In genomic region chr16:87677830-87678229, GRCh38 we compare ENCODE assay signal across 24 cellular contexts.
DNase-seq lines count a peak whose midpoint lies in the region; ATAC-seq, FAIRE-seq and TF ChIP-seq lines count a peak whose summit lies in the region.
"Had no signal": no experiment of that assay in that cellular context is flagged by ENCODE, and none has a peak within 500 bp of the region (broad histone marks: within the 10 kb centered on the region; RNA-seq: fewer than 3 reads in every experiment).

No MANE protein-coding gene starts in this region.

- no peaks in the 10 kb centered on the region for H3F3A ChIP-seq in neural progenitor cell (ENCODE audit: low read depth)

- H3K9ac ChIP-seq in K562 (ENCODE audit: insufficient read depth in 1 of 2, low read depth in 2 of 2, low read length in 2 of 2) (no peak overlapping the region), neural progenitor cell (no peak overlapping the region)
- H3K9ac ChIP-seq: BLaER1 treated with 17β-estradiol and CSF1 and Interleukin-3, amounts not matched to agents 10 nM and 100 nM had no signal

- H3K4me2 ChIP-seq in K562 (ENCODE audit: insufficient read depth, low read length) (no peak overlapping the region), neural progenitor cell (no peak overlapping the region)
- H3K4me2 ChIP-seq: A549; BLaER1 treated with 17β-estradiol and CSF1 and Interleukin-3, amounts not matched to agents 10 nM and 100 nM had no signal

- intact Hi-C loops in K562 (cut with micrococcal nuclease), result no loop called here

- DNase-seq in activated T-cell treated with anti-CD3 and anti-CD28 coated beads, Interleukin-2, amount 50 U/mL, for 24 hours, result no peak
- no peak for DNase-seq in activated T-cell treated with anti-CD3 and anti-CD28 coated beads, Interleukin-2, amount 50 U/mL, for 4 hours
- DNase-seq in K562 (ENCODE audit: extremely low read depth in 1 of 4, low spot score in 3 of 4), result no peak
- DNase-seq in neural progenitor cell (ENCODE audit: low spot score), result no peak
- no peak for DNase-seq in HPDE6-E6E7 (ENCODE audit: extremely low spot score)
- no peak for DNase-seq in right atrium auricular region (ENCODE audit: low spot score)
- DNase-seq: AML-193; Caco-2; Calu3; CD4-positive, alpha-beta T cell; CD8-positive, alpha-beta T cell; DMS79 treated with DMSO at 0.1 percent for 48 hours; GF-D8 had no signal

- H3K4me3 ChIP-seq in HEK293 (ENCODE audit: low read depth, low read length) (no peak overlapping the region), K562 (no peak overlapping the region), neural progenitor cell (no peak overlapping the region), right atrium auricular region (no peak overlapping the region)
- H3K4me3 ChIP-seq: A549; BLaER1 treated with 17β-estradiol and CSF1 and Interleukin-3, amounts not matched to agents 10 nM and 100 nM had no signal

- no peak overlapping the region for H3K4me3 Mint-ChIP-seq in activated T-cell treated with anti-CD3 and anti-CD28 coated beads, Interleukin-2, amount 50 U/mL, for 24 hours
- no peak overlapping the region for H3K4me3 Mint-ChIP-seq in activated T-cell treated with anti-CD3 and anti-CD28 coated beads, Interleukin-2, amount 50 U/mL, for 4 hours
- no peak overlapping the region for H3K4me3 Mint-ChIP-seq in neural progenitor cell
- H3K4me3 Mint-ChIP-seq: B cell; CD4-positive, alpha-beta T cell; CD8-positive, alpha-beta T cell had no signal

- TF ChIP-seq CTCF in HEK293 (tag by site-specific recombination; IDR thresholded peaks at IDR 0.05) (no peak), K562 (IDR thresholded peaks at IDR 0.05 in 2 of 3, conservative IDR thresholded peaks at IDR 0.05 in 1 of 3; ENCODE audit: insufficient read depth in 2 of 3, low read depth in 1 of 3, low read length in 3 of 3) (no peak), neural progenitor cell (IDR thresholded peaks at IDR 0.05) (no peak), right atrium auricular region (IDR thresholded peaks at IDR 0.05) (no peak)

- no peaks in the 10 kb centered on the region for H3K27me3 Mint-ChIP-seq in activated T-cell treated with anti-CD3 and anti-CD28 coated beads, Interleukin-2, amount 50 U/mL, for 24 hours
- no peaks in the 10 kb centered on the region for H3K27me3 Mint-ChIP-seq in activated T-cell treated with anti-CD3 and anti-CD28 coated beads, Interleukin-2, amount 50 U/mL, for 4 hours (ENCODE audit: low read depth)
- peaks cover 8% of the 10 kb centered on the region for H3K27me3 Mint-ChIP-seq in neural progenitor cell (ENCODE audit: insufficient read depth, low read depth)
- H3K27me3 Mint-ChIP-seq: CD4-positive, alpha-beta T cell had no signal

- H3K9me3 Mint-ChIP-seq in activated T-cell treated with anti-CD3 and anti-CD28 coated beads, Interleukin-2, amount 50 U/mL, for 24 hours, result no peaks in the 10 kb centered on the region
- no peaks in the 10 kb centered on the region for H3K9me3 Mint-ChIP-seq in activated T-cell treated with anti-CD3 and anti-CD28 coated beads, Interleukin-2, amount 50 U/mL, for 4 hours
- no peaks in the 10 kb centered on the region for H3K9me3 Mint-ChIP-seq in neural progenitor cell
- H3K9me3 Mint-ChIP-seq: CD4-positive, alpha-beta T cell; CD8-positive, alpha-beta T cell had no signal

- H3K27ac ChIP-seq in HEK293 (ENCODE audit: extremely low read depth, low read depth, low read length) (no peak overlapping the region), K562 (ENCODE audit: extremely low read depth, low read depth, low read length) (no peak overlapping the region), neural progenitor cell (no peak overlapping the region), right atrium auricular region (no peak overlapping the region)
- H3K27ac ChIP-seq: 22Rv1; A549; BLaER1 treated with 17β-estradiol and CSF1 and Interleukin-3, amounts not matched to agents 10 nM and 100 nM; C4-2B had no signal

- H4K20me1 ChIP-seq in K562 (replicated peaks; ENCODE audit: control insufficient read depth, insufficient read depth, low read length), result 0 out of 2 replicates have a peak, but pooled peaks cover 7% of the 10 kb centered on the region
- H4K20me1 ChIP-seq in neural progenitor cell (ENCODE audit: low read depth), result peaks cover 18% of the 10 kb centered on the region

- WGBS in K562 (ENCODE audit: insufficient coverage, low coverage, missing lambda C conversion rate), result 5% methylated on average over 5 of the region's 5 CpGs

- no TSS peak for BruUV-seq in K562 (replicated peaks; lab: Mats Ljungman, UMichigan)

- ATAC-seq in activated T-cell treated with anti-CD3 and anti-CD28 coated beads, Interleukin-2, amount 50 U/mL, for 4 hours, result no peak
- ATAC-seq in K562, result no peak
- no peak for ATAC-seq in HG03469 (IDR thresholded peaks at IDR 0.05; ENCODE audit: unreplicated experiment)
- ATAC-seq: CD8-positive, alpha-beta T cell had no signal

- peaks cover 11% of the 10 kb centered on the region for H3K4me1 Mint-ChIP-seq in activated T-cell treated with anti-CD3 and anti-CD28 coated beads, Interleukin-2, amount 50 U/mL, for 24 hours (ENCODE audit: low read depth)
- H3K4me1 Mint-ChIP-seq in activated T-cell treated with anti-CD3 and anti-CD28 coated beads, Interleukin-2, amount 50 U/mL, for 4 hours (ENCODE audit: low read depth), result peaks cover 3% of the 10 kb centered on the region
- H3K4me1 Mint-ChIP-seq in neural progenitor cell, result peaks cover 16% of the 10 kb centered on the region

- no peaks in the 10 kb centered on the region for H3K79me2 ChIP-seq in K562 (ENCODE audit: control insufficient read depth, insufficient read depth, low read length)
- no peaks in the 10 kb centered on the region for H3K79me2 ChIP-seq in neural progenitor cell (ENCODE audit: low read depth)

- POLR2A ChIA-PET in HEK293 (lab: Yijun Ruan, JAX) (no interaction called here), K562 (lab: Yijun Ruan, JAX) (interaction anchor here (0.7 kb wide), 1 partner anchor 274 kb away, joined by 3 read pairs; no protein-coding TSS in a partner anchor)

- H3K9me3 ChIP-seq in HEK293 (ENCODE audit: control insufficient read depth, insufficient read depth, low read depth, low read length), result no peaks in the 10 kb centered on the region
- no peaks in the 10 kb centered on the region for H3K9me3 ChIP-seq in K562 (replicated peaks; ENCODE audit: control insufficient read depth, insufficient read depth, low read depth, low read length)
- H3K9me3 ChIP-seq in neural progenitor cell (ENCODE audit: low read depth), result no peaks in the 10 kb centered on the region
- H3K9me3 ChIP-seq in right atrium auricular region, result no peaks in the 10 kb centered on the region
- H3K9me3 ChIP-seq: A549; BLaER1 treated with 17β-estradiol and CSF1 and Interleukin-3, amounts not matched to agents 10 nM and 100 nM; Caco-2 had no signal

- H3K36me3 Mint-ChIP-seq in activated T-cell treated with anti-CD3 and anti-CD28 coated beads, Interleukin-2, amount 50 U/mL, for 24 hours (ENCODE audit: low read depth), result no peaks in the 10 kb centered on the region
- H3K36me3 Mint-ChIP-seq in activated T-cell treated with anti-CD3 and anti-CD28 coated beads, Interleukin-2, amount 50 U/mL, for 4 hours (ENCODE audit: insufficient read depth), result no peaks in the 10 kb centered on the region
- peaks cover 3% of the 10 kb centered on the region for H3K36me3 Mint-ChIP-seq in neural progenitor cell
- H3K36me3 Mint-ChIP-seq: CD8-positive, alpha-beta T cell had no signal

- H3K27ac Mint-ChIP-seq in activated T-cell treated with anti-CD3 and anti-CD28 coated beads, Interleukin-2, amount 50 U/mL, for 24 hours, result peak overlapping the region; percentile 20
- H3K27ac Mint-ChIP-seq in neural progenitor cell, result peak overlapping the region; percentile 48
- H3K27ac Mint-ChIP-seq: B cell; CD4-positive, alpha-beta T cell; CD8-positive, alpha-beta T cell had no signal

- H3K9me1 ChIP-seq in K562 (ENCODE audit: control insufficient read depth, insufficient read depth, low read length), result no peaks in the 10 kb centered on the region

- in situ Hi-C loops in K562 (cut with MboI), result no loop called here

- no peak for TF ChIP-seq POLR2A in K562 (conservative IDR thresholded peaks at IDR 0.05)

- no peak for FAIRE-seq in K562 (lab: Jason Lieb, UNC)
- FAIRE-seq: A549, D721Med, G401.6, GM12891, GM19239 had no signal

- CTCF ChIA-PET in HEK293 (lab: Yijun Ruan, JAX), result no interaction called here
- CTCF ChIA-PET in K562 (lab: Yijun Ruan, JAX; ENCODE audit: low intra/inter-chr PET ratio), result no interaction called here

- H2AFZ ChIP-seq in K562 (ENCODE audit: low read depth, low read length) (no peak overlapping the region), neural progenitor cell (replicated peaks) (no peak overlapping the region)

- no peak for TF ChIP-seq EP300 in K562 (IDR thresholded peaks at IDR 0.05; ENCODE audit: low read length)

- H3K36me3 ChIP-seq in HEK293 (ENCODE audit: control insufficient read depth in 2 of 2, insufficient read depth in 1 of 2, low read length in 2 of 2), result no peaks in the 10 kb centered on the region
- H3K36me3 ChIP-seq in K562 (ENCODE audit: control insufficient read depth, insufficient read depth, low read length), result no peaks in the 10 kb centered on the region
- H3K36me3 ChIP-seq in neural progenitor cell, result no peaks in the 10 kb centered on the region
- no peaks in the 10 kb centered on the region for H3K36me3 ChIP-seq in right atrium auricular region
- H3K36me3 ChIP-seq: BLaER1 treated with 17β-estradiol and CSF1 and Interleukin-3, amounts not matched to agents 10 nM and 100 nM had no signal

- H3K27me3 ChIP-seq in K562 (ENCODE audit: control insufficient read depth in 2 of 2, insufficient read depth in 2 of 2, low read length in 2 of 2), result peaks cover 26 to 57% of the 10 kb centered on the region in 2 experiments
- H3K27me3 ChIP-seq in neural progenitor cell, result no peaks in the 10 kb centered on the region
- no peaks in the 10 kb centered on the region for H3K27me3 ChIP-seq in right atrium auricular region
- H3K27me3 ChIP-seq: BLaER1 treated with 17β-estradiol and CSF1 and Interleukin-3, amounts not matched to agents 10 nM and 100 nM had no signal

- TF ChIP-seq RAD21 in K562 (CRISPR knock-in tag; conservative IDR thresholded peaks at IDR 0.05 in 1 of 2, IDR thresholded peaks at IDR 0.05 in 1 of 2), result no peak

- H3K4me1 ChIP-seq in HEK293 (ENCODE audit: control insufficient read depth, insufficient read depth, low read length) (no peaks in the 10 kb centered on the region), K562 (replicated peaks in 1 of 2; ENCODE audit: control insufficient read depth in 2 of 2, insufficient read depth in 2 of 2, low read length in 2 of 2) (peaks cover 0 to 21% of the 10 kb centered on the region in 2 experiments; a peak in 2 of 5 replicates), neural progenitor cell (peaks cover 8% of the 10 kb centered on the region), right atrium auricular region (no peaks in the 10 kb centered on the region)
- H3K4me1 ChIP-seq: A549, Caco-2 had no signal

TF ChIP-seq in HEK293, 187 proteins besides CTCF, POLR2A, EP300 and RAD21:
- TF ChIP-seq ZNF121 (tag by site-specific recombination; IDR thresholded peaks at IDR 0.05) (0 out of 2 replicates have a peak, but pooled peaks have one; percentile 29), ZNF521 (tag by site-specific recombination; IDR thresholded peaks at IDR 0.05) (no peak)

TF ChIP-seq in K562, 482 proteins besides CTCF, POLR2A, EP300 and RAD21 (continues in another document):
- peak; percentile 56; the same call in 1 of the 2 replicates for TF ChIP-seq ZNF121 (CRISPR knock-in tag; conservative IDR thresholded peaks at IDR 0.05)
- no peak for TF ChIP-seq XRCC3 (IDR thresholded peaks at IDR 0.05)
